Comparison of ENCODE assay signal across 16 cellular contexts in genomic region chr2:201769664-201770373, GRCh38. TPM values are rescaled to one million over a fixed set of nuclear protein-coding genes. Genes with fewer than 3 reads are reported as not detected.
DNase-seq lines count a peak whose midpoint lies in the region; FAIRE-seq and TF ChIP-seq lines count a peak whose summit lies in the region.
"Had no signal": no experiment of that assay in that cellular context is flagged by ENCODE, and none has a peak within 500 bp of the region (broad histone marks: within the 10 kb centered on the region; RNA-seq: fewer than 3 reads in every experiment).

No MANE protein-coding gene starts in this region.

- DNase-seq in DMS 273 (lab: John Stamatoyannopoulos, UW; ENCODE audit: unreplicated experiment) = peak; percentile 58
- no peak for DNase-seq in glutamatergic neuron
- no peak for DNase-seq in dedifferentiated amniotic fluid mesenchymal stem cell (ENCODE audit: extremely low spot score)
- no peak for DNase-seq in small intestine
- DNase-seq in activated T-cell treated with anti-CD3 and anti-CD28 coated beads, Interleukin-2, amount 50 U/mL, for 48 hours = no peak
- no peak for DNase-seq in superior temporal gyrus (ENCODE audit: extremely low spot score)
- DNase-seq: CD8-positive, alpha-beta memory T cell; NCI-H1417; NCI-H1930; NCI-H446 treated with DMSO at 0.1 percent for 48 hours; NCI-H774 had no signal

- H3K27ac ChIP-seq in small intestine (ENCODE audit: low read depth in 1 of 2, low read length in 1 of 2) = no peak overlapping the region
- H3K27ac ChIP-seq: BLaER1 had no signal

- peak; percentile 64 for FAIRE-seq in G401.6 (lab: Jason Lieb, UNC)
- FAIRE-seq in small intestine (lab: Jason Lieb, UNC) = no peak
- FAIRE-seq: H1, K562 had no signal

- no peak overlapping the region for H3K4me3 ChIP-seq in small intestine (ENCODE audit: low read depth in 1 of 2, low read length in 2 of 2)
- H3K4me3 ChIP-seq: BLaER1, K562 had no signal

- H3K4me1 ChIP-seq in small intestine (ENCODE audit: control insufficient read depth in 2 of 2, insufficient read depth in 1 of 2, low read depth in 1 of 2, low read length in 1 of 2) = no peaks in the 10 kb centered on the region
- H3K4me1 ChIP-seq: BLaER1 had no signal

- H3K4me3 Mint-ChIP-seq in brain (peak overlapping the region in 1 of 5 experiments; percentile 31), glutamatergic neuron (ENCODE audit: unreplicated experiment) (peak overlapping the region; percentile 52)
- H3K4me3 Mint-ChIP-seq: CD8-positive, alpha-beta memory T cell had no signal

- TF ChIP-seq CTCF in brain (conservative IDR thresholded peaks at IDR 0.05) (no peak), glutamatergic neuron (IDR thresholded peaks at IDR 0.05; ENCODE audit: partially characterized antibody, unreplicated experiment) (no peak)

- H3K4me1 Mint-ChIP-seq in brain (peaks cover 10% of the 10 kb centered on the region), glutamatergic neuron (ENCODE audit: low read depth, unreplicated experiment) (peaks cover 26% of the 10 kb centered on the region)

- no peaks in the 10 kb centered on the region for H3K9me3 ChIP-seq in small intestine (ENCODE audit: control insufficient read depth, low read depth)
- H3K9me3 ChIP-seq: BLaER1 had no signal

- peaks cover 22% of the 10 kb centered on the region for H3K36me3 Mint-ChIP-seq in brain
- H3K36me3 Mint-ChIP-seq in glutamatergic neuron (ENCODE audit: unreplicated experiment) = no peaks in the 10 kb centered on the region

- WGBS in small intestine, 3 donors = 73 to 79% (median 76%) methylated on average over 4 of the region's 4 CpGs

- H3K9me3 Mint-ChIP-seq in brain (peaks cover 0 to 3% (median 0%) of the 10 kb centered on the region in 5 experiments), glutamatergic neuron (ENCODE audit: unreplicated experiment) (no peaks in the 10 kb centered on the region)

- H3K27ac Mint-ChIP-seq in brain (peak overlapping the region in 3 of 5 experiments; percentile 11 to 81 (median 22)), glutamatergic neuron (ENCODE audit: unreplicated experiment) (peak overlapping the region; percentile 84)
- H3K27ac Mint-ChIP-seq: CD8-positive, alpha-beta memory T cell had no signal

- H3K27me3 Mint-ChIP-seq in brain (no peaks in the 10 kb centered on the region), glutamatergic neuron (ENCODE audit: unreplicated experiment) (no peaks in the 10 kb centered on the region)
- H3K27me3 Mint-ChIP-seq: CD8-positive, alpha-beta memory T cell had no signal

- H3K36me3 ChIP-seq in small intestine (ENCODE audit: control insufficient read depth in 2 of 2, insufficient read depth in 2 of 2, low read length in 2 of 2) = peaks cover 3% of the 10 kb centered on the region in 2 donors

- no peaks in the 10 kb centered on the region for H3K27me3 ChIP-seq in small intestine (ENCODE audit: control insufficient read depth in 2 of 2, insufficient read depth in 2 of 2, low read length in 2 of 2)
- H3K27me3 ChIP-seq: BLaER1 had no signal

RNA-seq across cellular contexts. Expression of gene ALS2, which starts 10.9 kb away (rescaled TPM):
- 10.7 TPM for polyA plus RNA-seq in brain (ENCODE audit: insufficient read depth, low read depth, low replicate concordance)
- 44.0 TPM for total RNA-seq in glutamatergic neuron (ENCODE audit: unreplicated experiment)
- polyA plus RNA-seq in small intestine = 10 to 100 TPM in 1 of 3 donors, 1 to 10 TPM in 2; 8.4 to 13.0 (median 8.6) TPM

RNA-seq across cellular contexts. Expression of gene CDK15, which starts 36.5 kb away (rescaled TPM):
- polyA plus RNA-seq in brain (ENCODE audit: insufficient read depth, low read depth, low replicate concordance) = not detected
- total RNA-seq in glutamatergic neuron (ENCODE audit: unreplicated experiment) = 0.61 TPM
- under 1 TPM in 2 of 3 donors, not detected in 1; 0.52 to 0.54 TPM for polyA plus RNA-seq in small intestine
- total RNA-seq: CD8-positive, alpha-beta memory T cell; H1; K562 had no signal
- polyA plus RNA-seq: CD8-positive, alpha-beta memory T cell; K562 had no signal
